In genomic region chr14:29465095-29465494, GRCh38 we compare ENCODE assay signal across 23 cellular contexts.
DNase-seq lines count a peak whose midpoint lies in the region; TF ChIP-seq lines count a peak whose summit lies in the region.
"Had no signal": no experiment of that assay in that cellular context is flagged by ENCODE, and none has a peak within 500 bp of the region (broad histone marks: within the 10 kb centered on the region; RNA-seq: fewer than 3 reads in every experiment).

No MANE protein-coding gene starts in this region.

- POLR2A ChIA-PET in Caco-2 (lab: Charles Lee) = no interaction called here

- H3K4me1 Mint-ChIP-seq in Caco-2 (ENCODE audit: low read depth, unreplicated experiment) = no peaks in the 10 kb centered on the region
- H3K4me1 Mint-ChIP-seq: IgD-negative memory B cell had no signal

- no peak for TF ChIP-seq CTCF in BE2C (IDR thresholded peaks at IDR 0.05; ENCODE audit: low read depth, low read length)
- no peak for TF ChIP-seq CTCF in GM13977 (IDR thresholded peaks at IDR 0.05; ENCODE audit: extremely low read depth, insufficient read depth, missing control alignments)
- no peak for TF ChIP-seq CTCF in Caco-2 (IDR thresholded peaks at IDR 0.05; ENCODE audit: insufficient read depth in 1 of 2, low read depth in 1 of 2, low read length in 1 of 2, severe bottlenecking in 1 of 2, unreplicated experiment in 1 of 2)

- H3K4me3 ChIP-seq in BE2C (ENCODE audit: low read depth, low read length) = no peak overlapping the region
- H3K4me3 ChIP-seq in Caco-2 (ENCODE audit: low read depth, low read length) = no peak overlapping the region
- H3K4me3 ChIP-seq: MG63, Peyer's patch had no signal

- intact Hi-C loops in Caco-2 (cut with micrococcal nuclease; ENCODE audit: unreplicated experiment) = no loop called here

- H3K9me3 Mint-ChIP-seq in Caco-2 (ENCODE audit: unreplicated experiment) = no peaks in the 10 kb centered on the region
- H3K9me3 Mint-ChIP-seq: IgD-negative memory B cell had no signal

- H3K27ac Mint-ChIP-seq in Caco-2 (ENCODE audit: unreplicated experiment) = no peak overlapping the region
- H3K27ac Mint-ChIP-seq: IgD-negative memory B cell had no signal

- DNase-seq in NCI-H2107 treated with DMSO at 0.1 percent for 48 hours (lab: John Stamatoyannopoulos, UW; ENCODE audit: unreplicated experiment) = peak; percentile 77
- no peak for DNase-seq in NCI-H2107 (lab: John Stamatoyannopoulos, UW)
- peak; percentile 64 for DNase-seq in NCI-H748 treated with DMSO at 0.1 percent for 48 hours (lab: John Stamatoyannopoulos, UW)
- peak; percentile 36 to 87 for DNase-seq in dermis microvascular lymphatic vessel endothelial cell (ENCODE audit: low read depth in 2 of 2)
- no peak for DNase-seq in GM19238 (ENCODE audit: insufficient read length, low spot score)
- no peak for DNase-seq in BE2C
- DNase-seq in GM13977 (ENCODE audit: low spot score) = no peak
- no peak for DNase-seq in Caco-2
- DNase-seq: COR-L47; GDM1; GOT3; Karpas-422; MG63; NCI-H1048; NCI-H1436; NCI-H2029 treated with DMSO at 0.1 percent for 48 hours; NCI-H345; NCI-H524 treated with DMSO at 0.1 percent for 48 hours; NK-92 treated with Interleukin-12 subunit alpha and Interleukin-12 subunit beta, amount 100 ng/mL, for 24 hours; Peyer's patch; SW 1271; T-helper 2 cell had no signal

- H3K4me3 Mint-ChIP-seq in Caco-2 (ENCODE audit: unreplicated experiment) = no peak overlapping the region
- H3K4me3 Mint-ChIP-seq: IgD-negative memory B cell had no signal

- H3K36me3 ChIP-seq in BE2C (no peaks in the 10 kb centered on the region), Caco-2 (ENCODE audit: control insufficient read depth, insufficient read depth, low read length) (no peaks in the 10 kb centered on the region)
- H3K36me3 ChIP-seq: MG63, Peyer's patch had no signal

- BruUV-seq in Caco-2 (replicated peaks; lab: Mats Ljungman, UMichigan) = no TSS peak

- H3K9me3 ChIP-seq in BE2C (no peaks in the 10 kb centered on the region), Caco-2 (no peaks in the 10 kb centered on the region)
- H3K9me3 ChIP-seq: MG63, Peyer's patch had no signal

- no peaks in the 10 kb centered on the region for H3K27me3 ChIP-seq in BE2C
- no peaks in the 10 kb centered on the region for H3K27me3 ChIP-seq in Caco-2 (replicated peaks; ENCODE audit: control insufficient read depth, insufficient read depth, low read length)
- H3K27me3 ChIP-seq: MG63, Peyer's patch had no signal

- H3K36me3 Mint-ChIP-seq in Caco-2 (ENCODE audit: insufficient read depth, unreplicated experiment) = no peaks in the 10 kb centered on the region

- CTCF ChIA-PET in Caco-2 (lab: Charles Lee) = no interaction called here

- H3K4me1 ChIP-seq in BE2C = no peaks in the 10 kb centered on the region
- H3K4me1 ChIP-seq in Caco-2 = no peaks in the 10 kb centered on the region
- H3K4me1 ChIP-seq: Peyer's patch had no signal

- in situ Hi-C loops in GM13977 (cut with MboI; ENCODE audit: low pct_unique_long_range_greater_than_20kb, low sequenced_read_pairs, unreplicated experiment) = no loop called here

- peaks cover 5% of the 10 kb centered on the region for H3K27me3 Mint-ChIP-seq in Caco-2 (ENCODE audit: insufficient read depth, unreplicated experiment)
- H3K27me3 Mint-ChIP-seq: IgD-negative memory B cell had no signal

Comparison
In these comparisons a context has a peak if more than half of its experiments do, and no peak if none do; other contexts are left out.
1. DNase-seq: peak in NCI-H2107 treated with DMSO at 0.1 percent for 48 hours (single experiment), NCI-H748 treated with DMSO at 0.1 percent for 48 hours (single experiment) and dermis microvascular lymphatic vessel endothelial cell (2 of 2); none in NCI-H2107 (single experiment), GM19238 (single experiment), BE2C (single experiment), GM13977 (single experiment) and Caco-2 (0 of 2).